1 cellular context compared by ENCODE assay signal in genomic region chr16:31149332-31149731, GRCh38.
TF ChIP-seq lines count a peak whose summit lies in the region.

No MANE protein-coding gene starts in this region.

TF ChIP-seq in SK-N-SH, 30 proteins besides CTCF, POLR2A, EP300 and RAD21:
- TF ChIP-seq ZBTB33 (IDR thresholded peaks at IDR 0.05; ENCODE audit: borderline replicate concordance, low read depth) (no peak), JUND (IDR thresholded peaks at IDR 0.05) (no peak), YY1 (IDR thresholded peaks at IDR 0.05; ENCODE audit: low read depth) (no peak), FOXM1 (IDR thresholded peaks at IDR 0.05; ENCODE audit: low read depth) (no peak), PBX3 (IDR thresholded peaks at IDR 0.05) (no peak), GABPA (IDR thresholded peaks at IDR 0.05; ENCODE audit: low read depth) (no peak), TAF1 (IDR thresholded peaks at IDR 0.05; ENCODE audit: borderline replicate concordance, low read depth, low read length) (no peak), MXI1 (IDR thresholded peaks at IDR 0.05; ENCODE audit: low read depth, low read length) (no peak)
